Comparison of ENCODE assay signal across 23 cellular contexts in genomic region chr6:18720075-18720474, GRCh38.
A peak's percentile ranks its signal among the peaks of the same experiment; 100 is the strongest.
DNase-seq lines count a peak whose midpoint lies in the region; ATAC-seq and TF ChIP-seq lines count a peak whose summit lies in the region.
"Had no signal": no experiment of that assay in that cellular context is flagged by ENCODE, and none has a peak within 500 bp of the region (broad histone marks: within the 10 kb centered on the region; RNA-seq: fewer than 3 reads in every experiment).

No MANE protein-coding gene starts in this region.

- no peaks in the 10 kb centered on the region for H3K36me3 ChIP-seq in GM23338 (ENCODE audit: insufficient read depth)
- H3K36me3 ChIP-seq in PC-9 (ENCODE audit: low read depth): no peaks in the 10 kb centered on the region
- no peaks in the 10 kb centered on the region for H3K36me3 ChIP-seq in breast epithelium
- H3K36me3 ChIP-seq: BLaER1 treated with 17β-estradiol and CSF1 and Interleukin-3, amounts not matched to agents 10 nM and 100 nM; HAP-1 had no signal

- no peaks in the 10 kb centered on the region; the same call in 2 of the 3 replicates for H3K36me3 Mint-ChIP-seq in GM23338 (ENCODE audit: low read depth)

- no TSS peak for BruUV-seq in PC-9 (replicated peaks; lab: Mats Ljungman, UMichigan)

- H3K4me2 ChIP-seq in GM23338 (no peak overlapping the region), PC-9 (no peak overlapping the region)
- H3K4me2 ChIP-seq: BLaER1 treated with 17β-estradiol and CSF1 and Interleukin-3, amounts not matched to agents 10 nM and 100 nM had no signal

- ATAC-seq in GM23338: no peak

- peaks cover 9% of the 10 kb centered on the region; the same call in 1 of the 3 replicates for H3K9me3 Mint-ChIP-seq in GM23338

- DNase-seq in GM23338 (ENCODE audit: low spot score) (no peak), PC-9 (no peak), left kidney (ENCODE audit: low read depth, low spot score) (peak; percentile 22), GM19238 (ENCODE audit: insufficient read length, low spot score) (no peak), breast epithelium (ENCODE audit: low spot score in 2 of 2) (no peak), NCI-H1930 (lab: John Stamatoyannopoulos, UW) (no peak)
- peak; percentile 1 for DNase-seq in Jurkat, Clone E6-1 (ENCODE audit: low read depth, low spot score)
- DNase-seq: AML-193; CD4-positive, alpha-beta T cell; KG1; NCI-H1048; NCI-H1417; NCI-H1694; NCI-H2081; NCI-H2171 treated with DMSO at 0.1 percent for 48 hours; NCI-H524 treated with DMSO at 0.1 percent for 48 hours; NCI-H82; NK-92 treated with Interleukin-12 subunit alpha and Interleukin-12 subunit beta, amount 100 ng/mL, for 24 hours; SHP77; T-helper 1 cell had no signal

- H3K9me3 ChIP-seq in PC-9 (ENCODE audit: insufficient read depth, low read depth) (no peaks in the 10 kb centered on the region), breast epithelium (no peaks in the 10 kb centered on the region)
- H3K9me3 ChIP-seq: HAP-1 had no signal

- H3K27ac ChIP-seq in GM23338 (ENCODE audit: low read depth) (no peak overlapping the region), PC-9 (no peak overlapping the region), breast epithelium (no peak overlapping the region)
- H3K27ac ChIP-seq: BLaER1 treated with 17β-estradiol and CSF1 and Interleukin-3, amounts not matched to agents 10 nM and 100 nM; RWPE1 had no signal

- no peaks in the 10 kb centered on the region for H4K20me1 ChIP-seq in GM23338 (replicated peaks; ENCODE audit: insufficient read depth)
- H4K20me1 ChIP-seq in PC-9 (ENCODE audit: insufficient read depth): no peaks in the 10 kb centered on the region
- H4K20me1 ChIP-seq: BLaER1 treated with 17β-estradiol and CSF1 and Interleukin-3, amounts not matched to agents 10 nM and 100 nM had no signal

- TF ChIP-seq CTCF in GM23338 (conservative IDR thresholded peaks at IDR 0.05; ENCODE audit: low read depth in 2 of 2) (no peak), PC-9 (conservative IDR thresholded peaks at IDR 0.05) (no peak), breast epithelium (IDR thresholded peaks at IDR 0.05) (no peak)

- no peaks in the 10 kb centered on the region for H3F3A ChIP-seq in GM23338 (replicated peaks; ENCODE audit: low read depth)
- H3F3A ChIP-seq in PC-9 (ENCODE audit: insufficient read depth, low read depth): no peaks in the 10 kb centered on the region

- H3K9me2 ChIP-seq in GM23338 (ENCODE audit: insufficient read depth): no peaks in the 10 kb centered on the region; the same call in 1 of the 2 replicates
- no peaks in the 10 kb centered on the region; the same call in 1 of the 2 replicates for H3K9me2 ChIP-seq in PC-9 (ENCODE audit: insufficient read depth)

- H3K27me3 Mint-ChIP-seq in GM23338 (ENCODE audit: insufficient read depth, low read depth, poor library complexity): no peaks in the 10 kb centered on the region
- H3K27me3 Mint-ChIP-seq: CD4-positive, alpha-beta T cell had no signal

- H3K27me3 ChIP-seq in GM23338 (ENCODE audit: insufficient read depth) (no peaks in the 10 kb centered on the region), PC-9 (ENCODE audit: insufficient read depth, low read depth) (no peaks in the 10 kb centered on the region), breast epithelium (no peaks in the 10 kb centered on the region)
- H3K27me3 ChIP-seq: BLaER1 treated with 17β-estradiol and CSF1 and Interleukin-3, amounts not matched to agents 10 nM and 100 nM had no signal

- peak overlapping the region; percentile 44 for H2AFZ ChIP-seq in GM23338
- 0 out of 2 replicates have a peak overlapping the region, but pooled peaks have one; percentile 39 for H2AFZ ChIP-seq in PC-9

- H3K4me1 ChIP-seq in GM23338 (ENCODE audit: insufficient read depth): no peaks in the 10 kb centered on the region
- no peaks in the 10 kb centered on the region for H3K4me1 ChIP-seq in PC-9 (replicated peaks; ENCODE audit: insufficient read depth)
- no peaks in the 10 kb centered on the region for H3K4me1 ChIP-seq in breast epithelium
- H3K4me1 ChIP-seq: HAP-1 had no signal

- no peak overlapping the region; the same call in 1 of the 2 replicates for H3K27ac Mint-ChIP-seq in GM23338
- H3K27ac Mint-ChIP-seq: CD4-positive, alpha-beta T cell had no signal

- TF ChIP-seq POLR2A in breast epithelium (IDR thresholded peaks at IDR 0.05): no peak

- H3K4me3 Mint-ChIP-seq in GM23338: no peak overlapping the region
- H3K4me3 Mint-ChIP-seq: CD4-positive, alpha-beta T cell had no signal

- POLR2A ChIA-PET in PC-9 (lab: Charles Lee; ENCODE audit: unreplicated experiment): no interaction called here

- H3K79me2 ChIP-seq in GM23338 (replicated peaks; ENCODE audit: insufficient read depth): no peaks in the 10 kb centered on the region
- H3K79me2 ChIP-seq in PC-9 (ENCODE audit: low read depth): no peaks in the 10 kb centered on the region

- H3K4me3 ChIP-seq in GM23338 (no peak overlapping the region), PC-9 (no peak overlapping the region), breast epithelium (no peak overlapping the region)
- H3K4me3 ChIP-seq in Jurkat, Clone E6-1 (ENCODE audit: low read length): no peak overlapping the region
- H3K4me3 ChIP-seq: BLaER1 treated with 17β-estradiol and CSF1 and Interleukin-3, amounts not matched to agents 10 nM and 100 nM; HAP-1 had no signal

- intact Hi-C loops in PC-9 (cut with micrococcal nuclease; ENCODE audit: unreplicated experiment): no loop called here
- intact Hi-C loops in breast epithelium (cut with DNase I; ENCODE audit: low total_unique reads): no loop called here

- CTCF ChIA-PET in PC-9 (lab: Charles Lee): no interaction called here

- peaks cover 9% of the 10 kb centered on the region; the same call in 2 of the 3 replicates for H3K4me1 Mint-ChIP-seq in GM23338

TF ChIP-seq in GM23338, 12 proteins besides CTCF, POLR2A, EP300 and RAD21 (continues in another document):
- TF ChIP-seq POLR2AphosphoS5 (IDR thresholded peaks at IDR 0.05; ENCODE audit: low read depth) (no peak), STAT1 (IDR thresholded peaks at IDR 0.05; ENCODE audit: unreplicated experiment) (no peak), NANOG (IDR thresholded peaks at IDR 0.05; ENCODE audit: borderline replicate concordance) (no peak), ZNF114 (CRISPR knock-in tag; IDR thresholded peaks at IDR 0.05) (no peak), EZH2phosphoT487 (IDR thresholded peaks at IDR 0.05; ENCODE audit: unreplicated experiment) (no peak), CREB1 (CRISPR knock-in tag; IDR thresholded peaks at IDR 0.05; ENCODE audit: low read depth) (no peak)
- TF ChIP-seq, protein P1, sequence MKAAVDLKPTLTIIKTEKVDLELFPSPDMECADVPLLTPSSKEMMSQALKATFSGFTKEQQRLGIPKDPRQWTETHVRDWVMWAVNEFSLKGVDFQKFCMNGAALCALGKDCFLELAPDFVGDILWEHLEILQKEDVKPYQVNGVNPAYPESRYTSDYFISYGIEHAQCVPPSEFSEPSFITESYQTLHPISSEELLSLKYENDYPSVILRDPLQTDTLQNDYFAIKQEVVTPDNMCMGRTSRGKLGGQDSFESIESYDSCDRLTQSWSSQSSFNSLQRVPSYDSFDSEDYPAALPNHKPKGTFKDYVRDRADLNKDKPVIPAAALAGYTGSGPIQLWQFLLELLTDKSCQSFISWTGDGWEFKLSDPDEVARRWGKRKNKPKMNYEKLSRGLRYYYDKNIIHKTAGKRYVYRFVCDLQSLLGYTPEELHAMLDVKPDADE (IDR thresholded peaks at IDR 0.05): no peak
- TF ChIP-seq, protein P2, sequence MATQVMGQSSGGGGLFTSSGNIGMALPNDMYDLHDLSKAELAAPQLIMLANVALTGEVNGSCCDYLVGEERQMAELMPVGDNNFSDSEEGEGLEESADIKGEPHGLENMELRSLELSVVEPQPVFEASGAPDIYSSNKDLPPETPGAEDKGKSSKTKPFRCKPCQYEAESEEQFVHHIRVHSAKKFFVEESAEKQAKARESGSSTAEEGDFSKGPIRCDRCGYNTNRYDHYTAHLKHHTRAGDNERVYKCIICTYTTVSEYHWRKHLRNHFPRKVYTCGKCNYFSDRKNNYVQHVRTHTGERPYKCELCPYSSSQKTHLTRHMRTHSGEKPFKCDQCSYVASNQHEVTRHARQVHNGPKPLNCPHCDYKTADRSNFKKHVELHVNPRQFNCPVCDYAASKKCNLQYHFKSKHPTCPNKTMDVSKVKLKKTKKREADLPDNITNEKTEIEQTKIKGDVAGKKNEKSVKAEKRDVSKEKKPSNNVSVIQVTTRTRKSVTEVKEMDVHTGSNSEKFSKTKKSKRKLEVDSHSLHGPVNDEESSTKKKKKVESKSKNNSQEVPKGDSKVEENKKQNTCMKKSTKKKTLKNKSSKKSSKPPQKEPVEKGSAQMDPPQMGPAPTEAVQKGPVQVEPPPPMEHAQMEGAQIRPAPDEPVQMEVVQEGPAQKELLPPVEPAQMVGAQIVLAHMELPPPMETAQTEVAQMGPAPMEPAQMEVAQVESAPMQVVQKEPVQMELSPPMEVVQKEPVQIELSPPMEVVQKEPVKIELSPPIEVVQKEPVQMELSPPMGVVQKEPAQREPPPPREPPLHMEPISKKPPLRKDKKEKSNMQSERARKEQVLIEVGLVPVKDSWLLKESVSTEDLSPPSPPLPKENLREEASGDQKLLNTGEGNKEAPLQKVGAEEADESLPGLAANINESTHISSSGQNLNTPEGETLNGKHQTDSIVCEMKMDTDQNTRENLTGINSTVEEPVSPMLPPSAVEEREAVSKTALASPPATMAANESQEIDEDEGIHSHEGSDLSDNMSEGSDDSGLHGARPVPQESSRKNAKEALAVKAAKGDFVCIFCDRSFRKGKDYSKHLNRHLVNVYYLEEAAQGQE (IDR thresholded peaks at IDR 0.05; ENCODE audit: unreplicated experiment): no peak

Comparison
In these comparisons a context has a peak if more than half of its experiments do, and no peak if none do; other contexts are left out.
1. DNase-seq: peak in Jurkat, Clone E6-1 (single experiment) and left kidney (single experiment); none in GM23338 (single experiment), PC-9 (0 of 2), GM19238 (single experiment), breast epithelium (0 of 2) and NCI-H1930 (0 of 2).